In the genomic region with DNA sequence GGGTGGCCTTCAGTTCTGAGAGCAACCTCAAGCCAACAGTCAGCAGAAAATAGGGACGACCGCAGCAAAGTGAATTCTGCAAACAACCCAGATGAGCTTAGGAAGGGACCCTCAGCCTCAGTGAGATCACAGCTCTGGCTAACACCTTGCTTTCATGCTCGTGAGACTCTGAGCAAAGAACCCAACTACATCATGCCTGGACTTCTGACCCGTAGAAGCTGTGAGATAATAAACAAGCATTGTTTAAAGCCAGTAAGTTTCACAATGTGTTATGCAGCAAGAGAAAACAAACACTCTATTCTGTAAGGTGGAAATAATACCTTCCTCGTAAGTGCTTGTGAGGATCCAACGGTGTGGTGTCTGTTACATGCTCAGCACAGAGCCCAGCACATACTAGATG, we compare ENCODE assay signal across 1 cellular context.
A peak's percentile ranks its signal among the peaks of the same experiment; 100 is the strongest.
TF ChIP-seq lines count a peak whose summit lies in the region.

No MANE protein-coding gene starts in this region.

TF ChIP-seq in HepG2, 621 proteins besides CTCF, POLR2A, EP300 and RAD21 (continued from another document and continues in another):
- TF ChIP-seq FOXC1 (CRISPR knock-in tag; IDR thresholded peaks at IDR 0.05; ENCODE audit: borderline replicate concordance) (peak; percentile 65), SYNCRIP (IDR thresholded peaks at IDR 0.05; ENCODE audit: insufficient read depth, low read depth, low read length) (no peak), PPARG (CRISPR knock-in tag; conservative IDR thresholded peaks at IDR 0.05) (no peak), PHF21A (CRISPR knock-in tag; IDR thresholded peaks at IDR 0.05) (no peak), MIER3 (CRISPR knock-in tag; IDR thresholded peaks at IDR 0.05; ENCODE audit: borderline replicate concordance) (peak; percentile 53; the same call in 1 of the 2 replicates), KLF16 (CRISPR knock-in tag; IDR thresholded peaks at IDR 0.05) (peak in 1 of 2 experiments; percentile 77; a peak in 2 of 4 replicates), SIX4 (CRISPR knock-in tag; IDR thresholded peaks at IDR 0.05) (0 out of 2 replicates have a peak, but pooled peaks have one; percentile 25), NR2F6 (IDR thresholded peaks at IDR 0.05) (no peak; the same call in 1 of the 2 replicates), NR2F6 (CRISPR knock-in tag; IDR thresholded peaks at IDR 0.05) (peak; percentile 39; the same call in 1 of the 2 replicates), NFYB (CRISPR knock-in tag; IDR thresholded peaks at IDR 0.05) (no peak), ZNF543 (CRISPR knock-in tag; IDR thresholded peaks at IDR 0.05) (no peak), POLR2AphosphoS5 (IDR thresholded peaks at IDR 0.05; ENCODE audit: low read depth, low read length) (no peak), PTBP1 (IDR thresholded peaks at IDR 0.05; ENCODE audit: low read depth, low read length, poor library complexity, severe bottlenecking) (no peak), HNF4G (IDR thresholded peaks at IDR 0.05; ENCODE audit: borderline replicate concordance, low read depth, low read length) (peak; percentile 46), HNF4G (CRISPR knock-in tag; IDR thresholded peaks at IDR 0.05; ENCODE audit: borderline replicate concordance, low read depth) (no peak), ZNF563 (CRISPR knock-in tag; IDR thresholded peaks at IDR 0.05) (no peak), HMG20A (CRISPR knock-in tag; IDR thresholded peaks at IDR 0.05; ENCODE audit: borderline replicate concordance) (peak; percentile 63; the same call in 1 of the 2 replicates), ATF7 (IDR thresholded peaks at IDR 0.05) (no peak), ATF7 (CRISPR knock-in tag; IDR thresholded peaks at IDR 0.05) (no peak), TBX2 (CRISPR knock-in tag; IDR thresholded peaks at IDR 0.05; ENCODE audit: borderline replicate concordance) (peak; percentile 84), GABPB1 (CRISPR knock-in tag; IDR thresholded peaks at IDR 0.05) (no peak), MAFG (CRISPR knock-in tag; IDR thresholded peaks at IDR 0.05) (no peak), TEAD2 (CRISPR knock-in tag; IDR thresholded peaks at IDR 0.05) (no peak), KAT8 (CRISPR knock-in tag; IDR thresholded peaks at IDR 0.05) (peak; percentile 29; the same call in 1 of the 2 replicates), CREM (IDR thresholded peaks at IDR 0.05) (peak; percentile 64), CREM (CRISPR knock-in tag; IDR thresholded peaks at IDR 0.05) (no peak), HES4 (CRISPR knock-in tag; IDR thresholded peaks at IDR 0.05; ENCODE audit: borderline replicate concordance) (no peak), SMAD1 (CRISPR knock-in tag; IDR thresholded peaks at IDR 0.05; ENCODE audit: borderline replicate concordance, low read depth) (no peak), IRF2 (CRISPR knock-in tag; IDR thresholded peaks at IDR 0.05) (no peak), MIER2 (CRISPR knock-in tag; IDR thresholded peaks at IDR 0.05) (peak; percentile 70; the same call in 1 of the 2 replicates), TRIM24 (CRISPR knock-in tag; IDR thresholded peaks at IDR 0.05) (peak; percentile 85), SALL1 (CRISPR knock-in tag; IDR thresholded peaks at IDR 0.05) (peak; percentile 62; the same call in 1 of the 2 replicates), SIX1 (CRISPR knock-in tag; IDR thresholded peaks at IDR 0.05; ENCODE audit: borderline replicate concordance) (no peak), ZSCAN12 (CRISPR knock-in tag; IDR thresholded peaks at IDR 0.05) (no peak), JUND (CRISPR knock-in tag; IDR thresholded peaks at IDR 0.05) (0 out of 2 replicates have a peak, but pooled peaks have one; percentile 18), RFX3 (CRISPR knock-in tag; IDR thresholded peaks at IDR 0.05) (no peak), NCOA1 (CRISPR knock-in tag; IDR thresholded peaks at IDR 0.05) (0 out of 2 replicates have a peak, but pooled peaks have one; percentile 33), XBP1 (CRISPR knock-in tag; IDR thresholded peaks at IDR 0.05) (no peak), ZNF484 (CRISPR knock-in tag; IDR thresholded peaks at IDR 0.05; ENCODE audit: borderline replicate concordance, low read depth) (no peak), CEBPB (IDR thresholded peaks at IDR 0.05; ENCODE audit: borderline replicate concordance, low read depth, low read length) (peak; percentile 91), ZMYM4 (CRISPR knock-in tag; IDR thresholded peaks at IDR 0.05) (0 out of 2 replicates have a peak, but pooled peaks have one; percentile 21), FOXK1 (CRISPR knock-in tag; IDR thresholded peaks at IDR 0.05; ENCODE audit: borderline replicate concordance, low read depth) (peak; percentile 90; the same call in 1 of the 2 replicates), MAFF (IDR thresholded peaks at IDR 0.05; ENCODE audit: low read depth, low read length) (peak; percentile 43; the same call in 1 of the 2 replicates), SCMH1 (CRISPR knock-in tag; IDR thresholded peaks at IDR 0.05; ENCODE audit: borderline replicate concordance) (no peak), KDM6A (CRISPR knock-in tag; IDR thresholded peaks at IDR 0.05; ENCODE audit: low read depth) (peak; percentile 48), ZNF777 (CRISPR knock-in tag; IDR thresholded peaks at IDR 0.05) (no peak), RFX5 (IDR thresholded peaks at IDR 0.05; ENCODE audit: low read depth, low read length) (no peak), SNAPC2 (CRISPR knock-in tag; IDR thresholded peaks at IDR 0.05) (no peak), FOSL2 (CRISPR knock-in tag; IDR thresholded peaks at IDR 0.05) (peak; percentile 37; the same call in 1 of the 2 replicates), AGO1 (IDR thresholded peaks at IDR 0.05; ENCODE audit: low read depth, low read length, poor library complexity, severe bottlenecking) (no peak), DR1 (CRISPR knock-in tag; IDR thresholded peaks at IDR 0.05) (no peak), SMARCC2 (IDR thresholded peaks at IDR 0.05) (no peak), ZFP1 (CRISPR knock-in tag; IDR thresholded peaks at IDR 0.05) (no peak), IKZF4 (CRISPR knock-in tag; IDR thresholded peaks at IDR 0.05; ENCODE audit: borderline replicate concordance, low read depth, not compliant biosample characterization) (no peak), HNF4A (CRISPR knock-in tag; IDR thresholded peaks at IDR 0.05) (peak; percentile 78), ZNF788 (CRISPR knock-in tag; IDR thresholded peaks at IDR 0.05; ENCODE audit: borderline replicate concordance) (peak; percentile 47; the same call in 1 of the 2 replicates), EZH2 (conservative IDR thresholded peaks at IDR 0.05; ENCODE audit: low read depth, low read length) (no peak), STAT5B (CRISPR knock-in tag; IDR thresholded peaks at IDR 0.05) (no peak), RNF2 (conservative IDR thresholded peaks at IDR 0.05; ENCODE audit: low read depth) (no peak), ZNF670 (CRISPR knock-in tag; IDR thresholded peaks at IDR 0.05; ENCODE audit: borderline replicate concordance) (no peak), NKX3-1 (CRISPR knock-in tag; IDR thresholded peaks at IDR 0.05) (no peak)
- TF ChIP-seq, protein P1, sequence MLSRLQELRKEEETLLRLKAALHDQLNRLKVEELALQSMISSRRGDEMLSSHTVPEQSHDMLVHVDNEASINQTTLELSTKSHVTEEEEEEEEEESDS (CRISPR knock-in tag; IDR thresholded peaks at IDR 0.05; ENCODE audit: borderline replicate concordance), result no peak
- TF ChIP-seq, protein P2, sequence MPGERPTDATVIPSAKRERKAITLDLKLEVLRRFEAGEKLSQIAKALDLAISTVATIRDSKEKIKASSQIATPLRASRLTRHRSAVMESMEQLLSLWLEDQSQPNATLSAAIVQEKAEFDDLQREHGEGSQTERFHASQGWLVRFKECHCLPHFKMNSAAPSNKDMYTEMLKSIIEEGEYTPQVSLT (CRISPR knock-in tag; IDR thresholded peaks at IDR 0.05; ENCODE audit: borderline replicate concordance, low read depth), result no peak
- TF ChIP-seq, protein P3, sequence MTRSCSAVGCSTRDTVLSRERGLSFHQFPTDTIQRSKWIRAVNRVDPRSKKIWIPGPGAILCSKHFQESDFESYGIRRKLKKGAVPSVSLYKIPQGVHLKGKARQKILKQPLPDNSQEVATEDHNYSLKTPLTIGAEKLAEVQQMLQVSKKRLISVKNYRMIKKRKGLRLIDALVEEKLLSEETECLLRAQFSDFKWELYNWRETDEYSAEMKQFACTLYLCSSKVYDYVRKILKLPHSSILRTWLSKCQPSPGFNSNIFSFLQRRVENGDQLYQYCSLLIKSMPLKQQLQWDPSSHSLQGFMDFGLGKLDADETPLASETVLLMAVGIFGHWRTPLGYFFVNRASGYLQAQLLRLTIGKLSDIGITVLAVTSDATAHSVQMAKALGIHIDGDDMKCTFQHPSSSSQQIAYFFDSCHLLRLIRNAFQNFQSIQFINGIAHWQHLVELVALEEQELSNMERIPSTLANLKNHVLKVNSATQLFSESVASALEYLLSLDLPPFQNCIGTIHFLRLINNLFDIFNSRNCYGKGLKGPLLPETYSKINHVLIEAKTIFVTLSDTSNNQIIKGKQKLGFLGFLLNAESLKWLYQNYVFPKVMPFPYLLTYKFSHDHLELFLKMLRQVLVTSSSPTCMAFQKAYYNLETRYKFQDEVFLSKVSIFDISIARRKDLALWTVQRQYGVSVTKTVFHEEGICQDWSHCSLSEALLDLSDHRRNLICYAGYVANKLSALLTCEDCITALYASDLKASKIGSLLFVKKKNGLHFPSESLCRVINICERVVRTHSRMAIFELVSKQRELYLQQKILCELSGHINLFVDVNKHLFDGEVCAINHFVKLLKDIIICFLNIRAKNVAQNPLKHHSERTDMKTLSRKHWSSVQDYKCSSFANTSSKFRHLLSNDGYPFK (CRISPR knock-in tag; IDR thresholded peaks at IDR 0.05; ENCODE audit: borderline replicate concordance), result no peak
- TF ChIP-seq, protein P4, sequence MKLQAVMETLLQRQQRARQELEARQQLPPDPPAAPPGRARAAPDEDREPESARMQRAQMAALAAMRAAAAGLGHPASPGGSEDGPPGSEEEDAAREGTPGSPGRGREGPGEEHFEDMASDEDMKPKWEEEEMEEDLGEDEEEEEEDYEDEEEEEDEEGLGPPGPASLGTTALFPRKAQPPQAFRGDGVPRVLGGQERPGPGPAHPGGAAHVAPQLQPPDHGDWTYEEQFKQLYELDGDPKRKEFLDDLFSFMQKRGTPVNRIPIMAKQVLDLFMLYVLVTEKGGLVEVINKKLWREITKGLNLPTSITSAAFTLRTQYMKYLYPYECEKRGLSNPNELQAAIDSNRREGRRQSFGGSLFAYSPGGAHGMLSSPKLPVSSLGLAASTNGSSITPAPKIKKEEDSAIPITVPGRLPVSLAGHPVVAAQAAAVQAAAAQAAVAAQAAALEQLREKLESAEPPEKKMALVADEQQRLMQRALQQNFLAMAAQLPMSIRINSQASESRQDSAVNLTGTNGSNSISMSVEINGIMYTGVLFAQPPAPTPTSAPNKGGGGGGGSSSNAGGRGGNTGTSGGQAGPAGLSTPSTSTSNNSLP (IDR thresholded peaks at IDR 0.05; ENCODE audit: low read depth, low read length), result no peak
- TF ChIP-seq, protein P5, sequence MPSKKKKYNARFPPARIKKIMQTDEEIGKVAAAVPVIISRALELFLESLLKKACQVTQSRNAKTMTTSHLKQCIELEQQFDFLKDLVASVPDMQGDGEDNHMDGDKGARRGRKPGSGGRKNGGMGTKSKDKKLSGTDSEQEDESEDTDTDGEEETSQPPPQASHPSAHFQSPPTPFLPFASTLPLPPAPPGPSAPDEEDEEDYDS (CRISPR knock-in tag; IDR thresholded peaks at IDR 0.05), result no peak
- TF ChIP-seq, protein P6, sequence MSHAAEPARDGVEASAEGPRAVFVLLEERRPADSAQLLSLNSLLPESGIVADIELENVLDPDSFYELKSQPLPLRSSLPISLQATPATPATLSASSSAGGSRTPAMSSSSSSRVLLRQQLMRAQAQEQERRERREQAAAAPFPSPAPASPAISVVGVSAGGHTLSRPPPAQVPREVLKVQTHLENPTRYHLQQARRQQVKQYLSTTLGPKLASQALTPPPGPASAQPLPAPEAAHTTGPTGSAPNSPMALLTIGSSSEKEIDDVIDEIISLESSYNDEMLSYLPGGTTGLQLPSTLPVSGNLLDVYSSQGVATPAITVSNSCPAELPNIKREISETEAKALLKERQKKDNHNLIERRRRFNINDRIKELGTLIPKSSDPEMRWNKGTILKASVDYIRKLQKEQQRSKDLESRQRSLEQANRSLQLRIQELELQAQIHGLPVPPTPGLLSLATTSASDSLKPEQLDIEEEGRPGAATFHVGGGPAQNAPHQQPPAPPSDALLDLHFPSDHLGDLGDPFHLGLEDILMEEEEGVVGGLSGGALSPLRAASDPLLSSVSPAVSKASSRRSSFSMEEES (CRISPR knock-in tag; IDR thresholded peaks at IDR 0.05), result peak; percentile 59; the same call in 1 of the 2 replicates
- TF ChIP-seq, protein P7, sequence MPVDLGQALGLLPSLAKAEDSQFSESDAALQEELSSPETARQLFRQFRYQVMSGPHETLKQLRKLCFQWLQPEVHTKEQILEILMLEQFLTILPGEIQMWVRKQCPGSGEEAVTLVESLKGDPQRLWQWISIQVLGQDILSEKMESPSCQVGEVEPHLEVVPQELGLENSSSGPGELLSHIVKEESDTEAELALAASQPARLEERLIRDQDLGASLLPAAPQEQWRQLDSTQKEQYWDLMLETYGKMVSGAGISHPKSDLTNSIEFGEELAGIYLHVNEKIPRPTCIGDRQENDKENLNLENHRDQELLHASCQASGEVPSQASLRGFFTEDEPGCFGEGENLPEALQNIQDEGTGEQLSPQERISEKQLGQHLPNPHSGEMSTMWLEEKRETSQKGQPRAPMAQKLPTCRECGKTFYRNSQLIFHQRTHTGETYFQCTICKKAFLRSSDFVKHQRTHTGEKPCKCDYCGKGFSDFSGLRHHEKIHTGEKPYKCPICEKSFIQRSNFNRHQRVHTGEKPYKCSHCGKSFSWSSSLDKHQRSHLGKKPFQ (CRISPR knock-in tag; IDR thresholded peaks at IDR 0.05; ENCODE audit: insufficient replicate concordance), result peak; percentile 26
- TF ChIP-seq, protein P8, sequence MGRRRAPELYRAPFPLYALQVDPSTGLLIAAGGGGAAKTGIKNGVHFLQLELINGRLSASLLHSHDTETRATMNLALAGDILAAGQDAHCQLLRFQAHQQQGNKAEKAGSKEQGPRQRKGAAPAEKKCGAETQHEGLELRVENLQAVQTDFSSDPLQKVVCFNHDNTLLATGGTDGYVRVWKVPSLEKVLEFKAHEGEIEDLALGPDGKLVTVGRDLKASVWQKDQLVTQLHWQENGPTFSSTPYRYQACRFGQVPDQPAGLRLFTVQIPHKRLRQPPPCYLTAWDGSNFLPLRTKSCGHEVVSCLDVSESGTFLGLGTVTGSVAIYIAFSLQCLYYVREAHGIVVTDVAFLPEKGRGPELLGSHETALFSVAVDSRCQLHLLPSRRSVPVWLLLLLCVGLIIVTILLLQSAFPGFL (CRISPR knock-in tag; IDR thresholded peaks at IDR 0.05), result no peak
- TF ChIP-seq, protein P9, sequence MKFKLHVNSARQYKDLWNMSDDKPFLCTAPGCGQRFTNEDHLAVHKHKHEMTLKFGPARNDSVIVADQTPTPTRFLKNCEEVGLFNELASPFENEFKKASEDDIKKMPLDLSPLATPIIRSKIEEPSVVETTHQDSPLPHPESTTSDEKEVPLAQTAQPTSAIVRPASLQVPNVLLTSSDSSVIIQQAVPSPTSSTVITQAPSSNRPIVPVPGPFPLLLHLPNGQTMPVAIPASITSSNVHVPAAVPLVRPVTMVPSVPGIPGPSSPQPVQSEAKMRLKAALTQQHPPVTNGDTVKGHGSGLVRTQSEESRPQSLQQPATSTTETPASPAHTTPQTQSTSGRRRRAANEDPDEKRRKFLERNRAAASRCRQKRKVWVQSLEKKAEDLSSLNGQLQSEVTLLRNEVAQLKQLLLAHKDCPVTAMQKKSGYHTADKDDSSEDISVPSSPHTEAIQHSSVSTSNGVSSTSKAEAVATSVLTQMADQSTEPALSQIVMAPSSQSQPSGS (CRISPR knock-in tag; IDR thresholded peaks at IDR 0.05), result peak; percentile 36; the same call in 1 of the 2 replicates
